In the genomic region with DNA sequence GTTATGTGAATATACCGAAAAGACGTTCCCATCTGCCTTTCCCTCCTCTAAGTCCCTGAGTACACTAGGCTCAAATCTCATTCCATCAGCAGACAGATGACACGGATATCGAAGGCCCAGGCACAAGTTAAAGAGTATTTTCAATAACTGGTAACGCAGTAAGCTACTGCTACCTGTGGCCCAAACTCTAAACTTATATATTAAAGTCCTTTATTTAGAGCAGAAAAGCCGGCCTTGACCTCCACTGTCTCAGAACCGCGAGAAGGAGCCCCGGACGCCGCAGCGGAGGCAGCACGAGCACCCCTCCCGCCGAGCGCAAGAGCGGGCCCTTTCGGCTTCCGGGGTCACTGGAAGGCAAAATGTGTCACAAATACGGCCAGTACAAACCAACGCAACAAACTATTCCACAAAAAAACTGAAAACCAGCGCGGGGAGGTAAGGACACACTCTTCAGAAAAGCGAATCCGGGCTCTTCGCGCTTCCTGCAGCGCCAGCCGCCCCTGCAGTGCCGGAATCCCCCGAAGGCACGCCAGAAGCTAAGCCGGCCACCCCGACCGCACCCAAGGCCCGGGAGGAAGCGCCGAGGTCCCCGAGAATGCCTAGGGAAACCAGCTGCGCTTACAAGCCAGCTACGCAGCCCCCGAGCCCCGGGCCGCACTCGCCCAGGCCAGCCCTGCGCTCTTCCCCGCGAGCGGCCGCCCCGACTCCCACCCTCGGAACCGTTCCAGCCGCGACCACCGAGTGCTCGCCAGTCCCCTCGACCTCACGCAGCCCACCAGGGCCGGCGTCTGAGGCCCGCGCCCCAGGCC, we compare ENCODE assay signal across 1 cellular context.
TF ChIP-seq lines count a peak whose summit lies in the region.

No MANE protein-coding gene starts in this region.

TF ChIP-seq in HepG2, 621 proteins besides CTCF, POLR2A, EP300 and RAD21 (continued from another document and continues in another):
- TF ChIP-seq, protein P1, sequence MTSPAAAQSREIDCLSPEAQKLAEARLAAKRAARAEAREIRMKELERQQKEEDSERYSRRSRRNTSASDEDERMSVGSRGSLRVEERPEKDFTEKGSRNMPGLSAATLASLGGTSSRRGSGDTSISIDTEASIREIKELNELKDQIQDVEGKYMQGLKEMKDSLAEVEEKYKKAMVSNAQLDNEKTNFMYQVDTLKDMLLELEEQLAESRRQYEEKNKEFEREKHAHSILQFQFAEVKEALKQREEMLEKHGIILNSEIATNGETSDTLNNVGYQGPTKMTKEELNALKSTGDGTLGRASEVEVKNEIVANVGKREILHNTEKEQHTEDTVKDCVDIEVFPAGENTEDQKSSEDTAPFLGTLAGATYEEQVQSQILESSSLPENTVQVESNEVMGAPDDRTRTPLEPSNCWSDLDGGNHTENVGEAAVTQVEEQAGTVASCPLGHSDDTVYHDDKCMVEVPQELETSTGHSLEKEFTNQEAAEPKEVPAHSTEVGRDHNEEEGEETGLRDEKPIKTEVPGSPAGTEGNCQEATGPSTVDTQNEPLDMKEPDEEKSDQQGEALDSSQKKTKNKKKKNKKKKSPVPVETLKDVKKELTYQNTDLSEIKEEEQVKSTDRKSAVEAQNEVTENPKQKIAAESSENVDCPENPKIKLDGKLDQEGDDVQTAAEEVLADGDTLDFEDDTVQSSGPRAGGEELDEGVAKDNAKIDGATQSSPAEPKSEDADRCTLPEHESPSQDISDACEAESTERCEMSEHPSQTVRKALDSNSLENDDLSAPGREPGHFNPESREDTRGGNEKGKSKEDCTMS (CRISPR knock-in tag; conservative IDR thresholded peaks at IDR 0.05) = no peak
- TF ChIP-seq ZNF44 (CRISPR knock-in tag; IDR thresholded peaks at IDR 0.05) (no peak), MTF1 (CRISPR knock-in tag; IDR thresholded peaks at IDR 0.05) (0 out of 2 replicates have a peak, but pooled peaks have one; percentile 33), REXO4 (CRISPR knock-in tag; IDR thresholded peaks at IDR 0.05; ENCODE audit: borderline replicate concordance) (no peak), ARNT (IDR thresholded peaks at IDR 0.05) (no peak), ZFY (CRISPR knock-in tag; IDR thresholded peaks at IDR 0.05) (no peak), ZFP37 (CRISPR knock-in tag; IDR thresholded peaks at IDR 0.05; ENCODE audit: borderline replicate concordance) (0 out of 2 replicates have a peak, but pooled peaks have one; percentile 43), TEAD2 (CRISPR knock-in tag; IDR thresholded peaks at IDR 0.05) (no peak), DPF2 (CRISPR knock-in tag; IDR thresholded peaks at IDR 0.05; ENCODE audit: borderline replicate concordance, low read depth) (no peak; the same call in 1 of the 2 replicates), RBM39 (IDR thresholded peaks at IDR 0.05; ENCODE audit: low read depth, low read length, poor library complexity, severe bottlenecking) (peak; percentile 29), ZNF564 (CRISPR knock-in tag; IDR thresholded peaks at IDR 0.05) (0 out of 2 replicates have a peak, but pooled peaks have one; percentile 63), SNRNP70 (IDR thresholded peaks at IDR 0.05; ENCODE audit: low read depth, low read length) (no peak), ZNF713 (CRISPR knock-in tag; IDR thresholded peaks at IDR 0.05) (0 out of 2 replicates have a peak, but pooled peaks have one; percentile 1), ZC3H13 (CRISPR knock-in tag; IDR thresholded peaks at IDR 0.05) (peak; percentile 82), TAF1 (CRISPR knock-in tag; IDR thresholded peaks at IDR 0.05) (peak; percentile 42; the same call in 1 of the 2 replicates), ZNF577 (CRISPR knock-in tag; IDR thresholded peaks at IDR 0.05; ENCODE audit: borderline replicate concordance, low read depth) (no peak), ZNF441 (CRISPR knock-in tag; IDR thresholded peaks at IDR 0.05; ENCODE audit: borderline replicate concordance) (no peak), ESRRA (CRISPR knock-in tag; IDR thresholded peaks at IDR 0.05; ENCODE audit: low read depth) (no peak; the same call in 1 of the 2 replicates), HOXA7 (CRISPR knock-in tag; IDR thresholded peaks at IDR 0.05) (no peak), ZNF17 (CRISPR knock-in tag; IDR thresholded peaks at IDR 0.05) (no peak), ZNF543 (CRISPR knock-in tag; IDR thresholded peaks at IDR 0.05) (peak; percentile 66; the same call in 1 of the 2 replicates), GABPA (IDR thresholded peaks at IDR 0.05; ENCODE audit: low read depth, low read length) (no peak), GABPA (CRISPR knock-in tag; IDR thresholded peaks at IDR 0.05; ENCODE audit: low read depth) (peak; percentile 44; the same call in 1 of the 2 replicates), ZNF501 (CRISPR knock-in tag; IDR thresholded peaks at IDR 0.05) (no peak), HNF4A (CRISPR knock-in tag; IDR thresholded peaks at IDR 0.05) (no peak), NR2C2 (CRISPR knock-in tag; IDR thresholded peaks at IDR 0.05; ENCODE audit: borderline replicate concordance) (peak; percentile 51), CBX1 (IDR thresholded peaks at IDR 0.05; ENCODE audit: low read depth) (peak; percentile 16), KMT2A (CRISPR knock-in tag; IDR thresholded peaks at IDR 0.05) (no peak), ZNF772 (CRISPR knock-in tag; IDR thresholded peaks at IDR 0.05) (peak; percentile 68; the same call in 1 of the 2 replicates), MXI1 (IDR thresholded peaks at IDR 0.05; ENCODE audit: borderline replicate concordance, low read depth, low read length) (no peak; the same call in 2 of the 3 replicates), SATB2 (CRISPR knock-in tag; IDR thresholded peaks at IDR 0.05) (peak; percentile 95; the same call in 1 of the 2 replicates), ZSCAN31 (CRISPR knock-in tag; IDR thresholded peaks at IDR 0.05; ENCODE audit: low read depth) (peak; percentile 23), ZNF256 (CRISPR knock-in tag; conservative IDR thresholded peaks at IDR 0.05) (no peak), ZNF766 (CRISPR knock-in tag; IDR thresholded peaks at IDR 0.05; ENCODE audit: borderline replicate concordance) (no peak), ARNTL (CRISPR knock-in tag; IDR thresholded peaks at IDR 0.05) (peak; percentile 47; the same call in 1 of the 2 replicates), MYC (CRISPR knock-in tag; IDR thresholded peaks at IDR 0.05; ENCODE audit: borderline replicate concordance) (0 out of 2 replicates have a peak, but pooled peaks have one; percentile 18), ZNF274 (CRISPR knock-in tag; IDR thresholded peaks at IDR 0.05) (peak; percentile 62; the same call in 1 of the 2 replicates), GFI1 (CRISPR knock-in tag; IDR thresholded peaks at IDR 0.05; ENCODE audit: borderline replicate concordance) (0 out of 2 replicates have a peak, but pooled peaks have one; percentile 55), SP4 (CRISPR knock-in tag; IDR thresholded peaks at IDR 0.05) (0 out of 2 replicates have a peak, but pooled peaks have one; percentile 56)
- TF ChIP-seq, protein P2, sequence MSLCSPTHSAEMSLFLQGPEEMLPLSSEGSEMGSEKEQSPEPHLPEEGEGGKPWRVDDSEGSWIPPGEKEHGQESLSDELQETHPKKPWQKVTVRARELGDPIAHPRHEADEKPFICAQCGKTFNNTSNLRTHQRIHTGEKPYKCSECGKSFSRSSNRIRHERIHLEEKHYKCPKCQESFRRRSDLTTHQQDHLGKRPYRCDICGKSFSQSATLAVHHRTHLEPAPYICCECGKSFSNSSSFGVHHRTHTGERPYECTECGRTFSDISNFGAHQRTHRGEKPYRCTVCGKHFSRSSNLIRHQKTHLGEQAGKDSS (CRISPR knock-in tag; IDR thresholded peaks at IDR 0.05; ENCODE audit: borderline replicate concordance, low read depth) = no peak
- TF ChIP-seq, protein P3, sequence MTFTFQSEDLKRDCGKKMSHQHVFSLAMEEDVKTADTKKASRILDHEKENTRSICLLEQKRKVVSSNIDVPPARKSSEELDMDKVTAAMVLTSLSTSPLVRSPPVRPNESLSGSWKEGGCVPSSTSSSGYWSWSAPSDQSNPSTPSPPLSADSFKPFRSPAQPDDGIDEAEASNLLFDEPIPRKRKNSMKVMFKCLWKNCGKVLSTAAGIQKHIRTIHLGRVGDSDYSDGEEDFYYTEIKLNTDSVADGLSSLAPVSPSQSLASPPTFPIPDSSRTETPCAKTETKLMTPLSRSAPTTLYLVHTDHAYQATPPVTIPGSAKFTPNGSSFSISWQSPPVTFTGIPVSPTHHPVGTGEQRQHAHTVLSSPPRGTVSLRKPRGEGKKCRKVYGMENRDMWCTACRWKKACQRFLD (CRISPR knock-in tag; IDR thresholded peaks at IDR 0.05; ENCODE audit: borderline replicate concordance) = 0 out of 2 replicates have a peak, but pooled peaks have one; percentile 34
- TF ChIP-seq, protein P4, sequence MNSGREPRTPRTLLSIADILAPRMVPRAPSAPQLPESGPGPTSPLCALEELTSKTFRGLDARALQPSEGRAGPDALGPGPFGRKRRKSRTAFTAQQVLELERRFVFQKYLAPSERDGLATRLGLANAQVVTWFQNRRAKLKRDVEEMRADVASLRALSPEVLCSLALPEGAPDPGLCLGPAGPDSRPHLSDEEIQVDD (CRISPR knock-in tag; IDR thresholded peaks at IDR 0.05; ENCODE audit: borderline replicate concordance) = 0 out of 2 replicates have a peak, but pooled peaks have one; percentile 18
- TF ChIP-seq, protein P5, sequence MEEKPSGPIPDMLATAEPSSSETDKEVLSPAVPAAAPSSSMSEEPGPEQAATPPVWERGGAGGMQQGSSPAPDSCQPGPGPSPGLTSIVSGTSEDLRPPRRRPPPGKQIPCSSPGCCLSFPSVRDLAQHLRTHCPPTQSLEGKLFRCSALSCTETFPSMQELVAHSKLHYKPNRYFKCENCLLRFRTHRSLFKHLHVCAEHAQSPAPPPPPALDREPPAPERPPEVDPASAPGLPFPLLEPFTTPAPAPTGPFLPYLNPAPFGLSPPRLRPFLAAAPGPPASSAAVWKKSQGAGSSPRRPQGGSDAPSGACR (CRISPR knock-in tag; IDR thresholded peaks at IDR 0.05) = no peak
- TF ChIP-seq, protein P6, sequence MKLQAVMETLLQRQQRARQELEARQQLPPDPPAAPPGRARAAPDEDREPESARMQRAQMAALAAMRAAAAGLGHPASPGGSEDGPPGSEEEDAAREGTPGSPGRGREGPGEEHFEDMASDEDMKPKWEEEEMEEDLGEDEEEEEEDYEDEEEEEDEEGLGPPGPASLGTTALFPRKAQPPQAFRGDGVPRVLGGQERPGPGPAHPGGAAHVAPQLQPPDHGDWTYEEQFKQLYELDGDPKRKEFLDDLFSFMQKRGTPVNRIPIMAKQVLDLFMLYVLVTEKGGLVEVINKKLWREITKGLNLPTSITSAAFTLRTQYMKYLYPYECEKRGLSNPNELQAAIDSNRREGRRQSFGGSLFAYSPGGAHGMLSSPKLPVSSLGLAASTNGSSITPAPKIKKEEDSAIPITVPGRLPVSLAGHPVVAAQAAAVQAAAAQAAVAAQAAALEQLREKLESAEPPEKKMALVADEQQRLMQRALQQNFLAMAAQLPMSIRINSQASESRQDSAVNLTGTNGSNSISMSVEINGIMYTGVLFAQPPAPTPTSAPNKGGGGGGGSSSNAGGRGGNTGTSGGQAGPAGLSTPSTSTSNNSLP (IDR thresholded peaks at IDR 0.05; ENCODE audit: low read depth, low read length) = no peak
- TF ChIP-seq, protein P7, sequence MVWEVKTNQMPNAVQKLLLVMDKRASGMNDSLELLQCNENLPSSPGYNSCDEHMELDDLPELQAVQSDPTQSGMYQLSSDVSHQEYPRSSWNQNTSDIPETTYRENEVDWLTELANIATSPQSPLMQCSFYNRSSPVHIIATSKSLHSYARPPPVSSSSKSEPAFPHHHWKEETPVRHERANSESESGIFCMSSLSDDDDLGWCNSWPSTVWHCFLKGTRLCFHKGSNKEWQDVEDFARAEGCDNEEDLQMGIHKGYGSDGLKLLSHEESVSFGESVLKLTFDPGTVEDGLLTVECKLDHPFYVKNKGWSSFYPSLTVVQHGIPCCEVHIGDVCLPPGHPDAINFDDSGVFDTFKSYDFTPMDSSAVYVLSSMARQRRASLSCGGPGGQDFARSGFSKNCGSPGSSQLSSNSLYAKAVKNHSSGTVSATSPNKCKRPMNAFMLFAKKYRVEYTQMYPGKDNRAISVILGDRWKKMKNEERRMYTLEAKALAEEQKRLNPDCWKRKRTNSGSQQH (CRISPR knock-in tag; IDR thresholded peaks at IDR 0.05; ENCODE audit: low read depth) = no peak
- TF ChIP-seq, protein P8, sequence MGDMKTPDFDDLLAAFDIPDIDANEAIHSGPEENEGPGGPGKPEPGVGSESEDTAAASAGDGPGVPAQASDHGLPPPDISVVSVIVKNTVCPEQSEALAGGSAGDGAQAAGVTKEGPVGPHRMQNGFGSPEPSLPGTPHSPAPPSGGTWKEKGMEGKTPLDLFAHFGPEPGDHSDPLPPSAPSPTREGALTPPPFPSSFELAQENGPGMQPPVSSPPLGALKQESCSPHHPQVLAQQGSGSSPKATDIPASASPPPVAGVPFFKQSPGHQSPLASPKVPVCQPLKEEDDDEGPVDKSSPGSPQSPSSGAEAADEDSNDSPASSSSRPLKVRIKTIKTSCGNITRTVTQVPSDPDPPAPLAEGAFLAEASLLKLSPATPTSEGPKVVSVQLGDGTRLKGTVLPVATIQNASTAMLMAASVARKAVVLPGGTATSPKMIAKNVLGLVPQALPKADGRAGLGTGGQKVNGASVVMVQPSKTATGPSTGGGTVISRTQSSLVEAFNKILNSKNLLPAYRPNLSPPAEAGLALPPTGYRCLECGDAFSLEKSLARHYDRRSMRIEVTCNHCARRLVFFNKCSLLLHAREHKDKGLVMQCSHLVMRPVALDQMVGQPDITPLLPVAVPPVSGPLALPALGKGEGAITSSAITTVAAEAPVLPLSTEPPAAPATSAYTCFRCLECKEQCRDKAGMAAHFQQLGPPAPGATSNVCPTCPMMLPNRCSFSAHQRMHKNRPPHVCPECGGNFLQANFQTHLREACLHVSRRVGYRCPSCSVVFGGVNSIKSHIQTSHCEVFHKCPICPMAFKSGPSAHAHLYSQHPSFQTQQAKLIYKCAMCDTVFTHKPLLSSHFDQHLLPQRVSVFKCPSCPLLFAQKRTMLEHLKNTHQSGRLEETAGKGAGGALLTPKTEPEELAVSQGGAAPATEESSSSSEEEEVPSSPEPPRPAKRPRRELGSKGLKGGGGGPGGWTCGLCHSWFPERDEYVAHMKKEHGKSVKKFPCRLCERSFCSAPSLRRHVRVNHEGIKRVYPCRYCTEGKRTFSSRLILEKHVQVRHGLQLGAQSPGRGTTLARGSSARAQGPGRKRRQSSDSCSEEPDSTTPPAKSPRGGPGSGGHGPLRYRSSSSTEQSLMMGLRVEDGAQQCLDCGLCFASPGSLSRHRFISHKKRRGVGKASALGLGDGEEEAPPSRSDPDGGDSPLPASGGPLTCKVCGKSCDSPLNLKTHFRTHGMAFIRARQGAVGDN (CRISPR knock-in tag; IDR thresholded peaks at IDR 0.05) = peak; percentile 40; the same call in 1 of the 2 replicates
- TF ChIP-seq, protein P9, sequence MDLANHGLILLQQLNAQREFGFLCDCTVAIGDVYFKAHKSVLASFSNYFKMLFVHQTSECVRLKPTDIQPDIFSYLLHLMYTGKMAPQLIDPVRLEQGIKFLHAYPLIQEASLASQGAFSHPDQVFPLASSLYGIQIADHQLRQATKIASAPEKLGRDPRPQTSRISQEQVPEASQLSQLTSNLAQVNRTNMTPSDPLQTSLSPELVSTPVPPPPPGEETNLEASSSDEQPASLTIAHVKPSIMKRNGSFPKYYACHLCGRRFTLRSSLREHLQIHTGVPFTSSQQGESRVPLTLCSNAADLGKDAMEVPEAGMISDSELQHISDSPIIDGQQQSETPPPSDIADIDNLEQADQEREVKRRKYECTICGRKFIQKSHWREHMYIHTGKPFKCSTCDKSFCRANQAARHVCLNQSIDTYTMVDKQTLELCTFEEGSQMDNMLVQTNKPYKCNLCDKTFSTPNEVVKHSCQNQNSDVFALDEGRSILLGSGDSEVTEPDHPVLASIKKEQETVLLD (CRISPR knock-in tag; IDR thresholded peaks at IDR 0.05; ENCODE audit: low read depth) = 0 out of 2 replicates have a peak, but pooled peaks have one; percentile 32
